In genomic region chr16:68455631-68456030, GRCh38 we compare ENCODE assay signal across 28 cellular contexts. TPM values are rescaled to one million over a fixed set of nuclear protein-coding genes. Genes with fewer than 3 reads are reported as not detected.
"Had no signal": no experiment of that assay in that cellular context is flagged by ENCODE, and none has a peak within 500 bp of the region (broad histone marks: within the 10 kb centered on the region; RNA-seq: fewer than 3 reads in every experiment).

No MANE protein-coding gene starts in this region.

- H3K9me3 ChIP-seq: left lung, lower lobe of right lung, pancreas, prostate gland, sigmoid colon, stomach, testis, thyroid gland, transverse colon, upper lobe of left lung, vagina had no signal

- H3K9me3 Mint-ChIP-seq: naive thymus-derived CD8-positive, alpha-beta T cell; nephron; neural crest cell; stimulated activated naive B cell treated with anti-CD40 and anti-IgM and Interleukin-4, amounts not matched to agents 10 μg/mL and 1 μg/mL and 100 μg/mL, for 72 hours had no signal

- H3K4me3 Mint-ChIP-seq: naive thymus-derived CD8-positive, alpha-beta T cell; nephron; neural crest cell; stimulated activated naive B cell treated with anti-CD40 and anti-IgM and Interleukin-4, amounts not matched to agents 10 μg/mL and 1 μg/mL and 100 μg/mL, for 72 hours had no signal

- ATAC-seq: left colon; left lung; lower lobe of right lung; naive thymus-derived CD8-positive, alpha-beta T cell; pancreas; right cardiac atrium; stimulated activated naive B cell treated with anti-CD40 and anti-IgM and Interleukin-4, amounts not matched to agents 10 μg/mL and 1 μg/mL and 100 μg/mL, for 72 hours; stimulated activated naive CD8-positive, alpha-beta T cell treated with anti-CD3 and anti-CD28 coated beads, Interleukin-15, Interleukin-2, amounts not matched to agents 100 U/mL and 50 U/mL, for 24 hours had no signal

- H3K27me3 ChIP-seq: left lung, pancreas, sigmoid colon, stomach, testis, thyroid gland, transverse colon, upper lobe of left lung, vagina had no signal

- H3K27ac Mint-ChIP-seq: nephron; stimulated activated naive B cell treated with anti-CD40 and anti-IgM and Interleukin-4, amounts not matched to agents 10 μg/mL and 1 μg/mL and 100 μg/mL, for 72 hours had no signal

- H3K36me3 ChIP-seq: left lung, lower lobe of right lung, pancreas, prostate gland, sigmoid colon, stomach, thyroid gland, transverse colon, upper lobe of left lung, vagina had no signal

- FAIRE-seq: kidney, pancreas had no signal

- H3K4me3 ChIP-seq: left lung, lower lobe of right lung, pancreas, prostate gland, sigmoid colon, smooth muscle cell, stomach, testis, thyroid gland, transverse colon, upper lobe of left lung, vagina had no signal

- H3K36me3 Mint-ChIP-seq: naive thymus-derived CD8-positive, alpha-beta T cell; stimulated activated naive B cell treated with anti-CD40 and anti-IgM and Interleukin-4, amounts not matched to agents 10 μg/mL and 1 μg/mL and 100 μg/mL, for 72 hours had no signal

- H3K4me1 Mint-ChIP-seq: naive thymus-derived CD8-positive, alpha-beta T cell; nephron; neural crest cell; stimulated activated naive B cell treated with anti-CD40 and anti-IgM and Interleukin-4, amounts not matched to agents 10 μg/mL and 1 μg/mL and 100 μg/mL, for 72 hours had no signal

- DNase-seq: hippocampal formation; kidney; left colon; left lung; lower lobe of right lung; mammary epithelial cell; mesenchymal stem cell; naive thymus-derived CD8-positive, alpha-beta T cell; nucleus accumbens; pancreas; posterior cingulate gyrus; retina; right cardiac atrium; sigmoid colon; stimulated activated CD4-positive, alpha-beta T cell treated with anti-CD3 and anti-CD28 coated beads, Interleukin-1b, Interleukin-23, amount 100 ng/mL, for 48 hours; stimulated activated CD4-positive, alpha-beta T cell treated with anti-CD3 and anti-CD28 coated beads, Interleukin-4, amount 100 ng/mL, for 1 hour; stimulated activated naive B cell treated with anti-CD40 and anti-IgM and Interleukin-4, amounts not matched to agents 10 μg/mL and 1 μg/mL and 100 μg/mL, for 72 hours; stimulated activated naive CD8-positive, alpha-beta T cell treated with anti-CD3 and anti-CD28 coated beads, Interleukin-15, Interleukin-2, amounts not matched to agents 100 U/mL and 50 U/mL, for 24 hours; stomach; testis; thyroid gland; transverse colon; upper lobe of left lung had no signal

RNA-seq across cellular contexts. Expression of gene SMPD3, which starts 7.3 kb away (rescaled TPM):
- total RNA-seq: mammary epithelial cell had no signal
